ENCODE assay signal across 10 cellular contexts in genomic region chr12:120361506-120362208, GRCh38. TPM values are rescaled to one million over a fixed set of nuclear protein-coding genes. Genes with fewer than 3 reads are reported as not detected.
DNase-seq lines count a peak whose midpoint lies in the region; ATAC-seq and TF ChIP-seq lines count a peak whose summit lies in the region.
"Had no signal": no experiment of that assay in that cellular context is flagged by ENCODE, and none has a peak within 500 bp of the region (broad histone marks: within the 10 kb centered on the region; RNA-seq: fewer than 3 reads in every experiment).

No MANE protein-coding gene starts in this region.

- H3K9me3 ChIP-seq in iPS-20b (ENCODE audit: insufficient read depth, low read depth, low read length) (no peaks in the 10 kb centered on the region), T-helper 17 cell (ENCODE audit: control insufficient read depth, low read length, poor library complexity, severe bottlenecking) (no peaks in the 10 kb centered on the region)

- DNase-seq in EL (peak; percentile 55), NCI-H2107 treated with DMSO at 0.1 percent for 48 hours (lab: John Stamatoyannopoulos, UW; ENCODE audit: unreplicated experiment) (peak; percentile 93), cardiac fibroblast (ENCODE audit: low read depth in 2 of 2) (peak; percentile 74 to 83), T-helper 17 cell (no peak), H4 (ENCODE audit: low spot score) (no peak)

- peaks cover 99% of the 10 kb centered on the region for H3K27me3 Mint-ChIP-seq in stimulated activated memory B cell treated with anti-CD40 and anti-IgM and Interleukin-4, amounts not matched to agents 10 μg/mL and 1 μg/mL and 100 μg/mL, for 72 hours
- peaks cover 90% of the 10 kb centered on the region for H3K27me3 Mint-ChIP-seq in T-helper 17 cell

- no peaks in the 10 kb centered on the region for H3K36me3 Mint-ChIP-seq in stimulated activated memory B cell treated with anti-CD40 and anti-IgM and Interleukin-4, amounts not matched to agents 10 μg/mL and 1 μg/mL and 100 μg/mL, for 72 hours
- H3K36me3 Mint-ChIP-seq in T-helper 17 cell (ENCODE audit: low read depth) = peaks cover 4% of the 10 kb centered on the region

- H3K4me3 Mint-ChIP-seq in stimulated activated memory B cell treated with anti-CD40 and anti-IgM and Interleukin-4, amounts not matched to agents 10 μg/mL and 1 μg/mL and 100 μg/mL, for 72 hours = peak overlapping the region; percentile 65
- no peak overlapping the region for H3K4me3 Mint-ChIP-seq in T-helper 17 cell

- no peaks in the 10 kb centered on the region for H3K27me3 ChIP-seq in iPS-20b (ENCODE audit: insufficient read depth, low read length)

- peak overlapping the region; percentile 93 for H3K27ac ChIP-seq in iPS-20b (ENCODE audit: low read length)
- H3K27ac ChIP-seq: epithelial cell of prostate, HL-60 had no signal

- no peak overlapping the region for H3K27ac Mint-ChIP-seq in stimulated activated memory B cell treated with anti-CD40 and anti-IgM and Interleukin-4, amounts not matched to agents 10 μg/mL and 1 μg/mL and 100 μg/mL, for 72 hours
- H3K27ac Mint-ChIP-seq in T-helper 17 cell = no peak overlapping the region

- H3K9me3 Mint-ChIP-seq in stimulated activated memory B cell treated with anti-CD40 and anti-IgM and Interleukin-4, amounts not matched to agents 10 μg/mL and 1 μg/mL and 100 μg/mL, for 72 hours = no peaks in the 10 kb centered on the region

- ATAC-seq in stimulated activated memory B cell treated with anti-CD40 and anti-IgM and Interleukin-4, amounts not matched to agents 10 μg/mL and 1 μg/mL and 100 μg/mL, for 72 hours = peak; percentile 32
- ATAC-seq in T-helper 17 cell (no peak), HG02973 (IDR thresholded peaks at IDR 0.05; ENCODE audit: unreplicated experiment) (no peak)

- peak overlapping the region; percentile 79; the same call in 1 of the 2 replicates for H3K9ac ChIP-seq in iPS-20b (ENCODE audit: low read depth, low read length)

- peaks cover 9% of the 10 kb centered on the region for H3K4me1 Mint-ChIP-seq in stimulated activated memory B cell treated with anti-CD40 and anti-IgM and Interleukin-4, amounts not matched to agents 10 μg/mL and 1 μg/mL and 100 μg/mL, for 72 hours
- H3K4me1 Mint-ChIP-seq in T-helper 17 cell = peaks cover 9% of the 10 kb centered on the region

- peaks cover 45% of the 10 kb centered on the region for H3K4me1 ChIP-seq in iPS-20b (ENCODE audit: insufficient read depth, low read length)

- peaks cover 85% of the 10 kb centered on the region for H3K36me3 ChIP-seq in iPS-20b (ENCODE audit: insufficient read depth, low read depth, low read length)

- H3K4me3 ChIP-seq in cardiac fibroblast (replicated peaks in 1 of 2; ENCODE audit: low read depth in 2 of 2, low read length in 2 of 2) (peak overlapping the region; percentile 22 to 32), iPS-20b (ENCODE audit: low read length) (peak overlapping the region; percentile 56)

- no peak for TF ChIP-seq CTCF in cardiac fibroblast (IDR thresholded peaks at IDR 0.05; ENCODE audit: low read depth, low read length)

RNA-seq across cellular contexts. Expression of gene MSI1, which starts 7.3 kb away (rescaled TPM):
- total RNA-seq in T-helper 17 cell = not detected
- 0.35 and 0.72 TPM in 2 replicates for total RNA-seq in H4 (2014; rRNA removed; shearing (Covaris generic))

RNA-seq across cellular contexts. Expression of gene PLA2G1B, which starts 34.1 kb away (rescaled TPM):
- total RNA-seq in T-helper 17 cell = not detected
- total RNA-seq in H4 (2014; rRNA removed; shearing (Covaris generic)) = not detected in 2 replicates

RNA-seq across cellular contexts. Expression of gene SIRT4, which starts 59.5 kb away (rescaled TPM):
- total RNA-seq in T-helper 17 cell = 1 to 10 TPM in 1 of 2 donors, under 1 TPM in 1; 0.45 to 1.4 TPM
- 2.4 and 6.8 TPM in 2 replicates for total RNA-seq in H4 (2014; rRNA removed; shearing (Covaris generic))

Comparison
In these comparisons a context has a peak if more than half of its experiments do, and no peak if none do; other contexts are left out.
1. DNase-seq: peak in EL (single experiment), NCI-H2107 treated with DMSO at 0.1 percent for 48 hours (single experiment) and cardiac fibroblast (2 of 2); none in T-helper 17 cell (0 of 3) and H4 (single experiment).